ENCODE assay signal across 14 cellular contexts in genomic region chr11:125183641-125184040, GRCh38. TPM values are rescaled to one million over a fixed set of nuclear protein-coding genes. Genes with fewer than 3 reads are reported as not detected.
A peak's percentile ranks its signal among the peaks of the same experiment; 100 is the strongest.
DNase-seq lines count a peak whose midpoint lies in the region; ATAC-seq and TF ChIP-seq lines count a peak whose summit lies in the region.
"Had no signal": no experiment of that assay in that cellular context is flagged by ENCODE, and none has a peak within 500 bp of the region (broad histone marks: within the 10 kb centered on the region; RNA-seq: fewer than 3 reads in every experiment).

No MANE protein-coding gene starts in this region.

- H3K9ac ChIP-seq in H9 (ENCODE audit: extremely low read depth, insufficient read length, low read length), result no peak overlapping the region

- in situ Hi-C loops in SK-MEL-5 (cut with HindIII; ENCODE audit: low pct_unique_long_range_greater_than_20kb, low sequenced_read_pairs), result no loop called here

- H3K4me3 Mint-ChIP-seq in H9, result no peak overlapping the region
- H3K4me3 Mint-ChIP-seq: CD4-positive, alpha-beta memory T cell had no signal

- no peak overlapping the region for H4K91ac ChIP-seq in H9 (ENCODE audit: insufficient read length, low read depth, low read length)

- H2BK12ac ChIP-seq in H9 (ENCODE audit: insufficient read length, low read depth, low read length), result no peak overlapping the region

- H3K4me1 Mint-ChIP-seq in H9, result peaks cover 25 to 36% of the 10 kb centered on the region in 2 experiments
- H3K4me1 Mint-ChIP-seq: CD4-positive, alpha-beta memory T cell had no signal

- H2BK20ac ChIP-seq in H9 (ENCODE audit: low read depth, low read length, poor library complexity, severe bottlenecking), result no peak overlapping the region

- H3K14ac ChIP-seq in H9 (ENCODE audit: insufficient read depth, low read length), result no peak overlapping the region

- no peak overlapping the region for H2BK15ac ChIP-seq in H9 (ENCODE audit: low read depth, low read length)

- peaks cover 28% of the 10 kb centered on the region for H3K27me3 Mint-ChIP-seq in H9 (ENCODE audit: low read depth)

- ATAC-seq in HG03280 (IDR thresholded peaks at IDR 0.05; ENCODE audit: unreplicated experiment), result no peak

- peaks cover 2% of the 10 kb centered on the region; the same call in 1 of the 2 replicates for H3K4me1 ChIP-seq in H9 (ENCODE audit: insufficient read depth, low read length)
- H3K4me1 ChIP-seq: Caco-2 had no signal

- no peaks in the 10 kb centered on the region for H3K23me2 ChIP-seq in H9 (ENCODE audit: insufficient read length, low read depth, low read length, poor library complexity, severe bottlenecking)

- peaks cover 3 to 6% (median 3%) of the 10 kb centered on the region in 3 experiments; a peak in 4 of 7 replicates for H3K36me3 Mint-ChIP-seq in H9 (ENCODE audit: insufficient read depth in 1 of 3, low read depth in 3 of 3)
- H3K36me3 Mint-ChIP-seq: CD4-positive, alpha-beta memory T cell had no signal

- peaks cover 5 to 8% of the 10 kb centered on the region in 2 experiments; a peak in 4 of 5 replicates for H3K9me3 Mint-ChIP-seq in H9

- no peak overlapping the region for H3K4me2 ChIP-seq in H9 (ENCODE audit: insufficient read depth, insufficient read length, low read length)

- no peak overlapping the region for H3K23ac ChIP-seq in H9 (ENCODE audit: insufficient read length, low read depth, low read length)

- H3K27ac ChIP-seq in H9 (ENCODE audit: insufficient read length, low read depth, low read length), result no peak overlapping the region

- H3K18ac ChIP-seq in H9 (ENCODE audit: insufficient read length, low read depth, low read length), result no peak overlapping the region

- peak overlapping the region in 1 of 3 experiments; percentile 53; a peak in 2 of 7 replicates for H3K27ac Mint-ChIP-seq in H9
- H3K27ac Mint-ChIP-seq: CD4-positive, alpha-beta memory T cell had no signal

- no peak overlapping the region for H4K8ac ChIP-seq in H9 (replicated peaks; ENCODE audit: insufficient read length, low read depth, low read length)

- no peak for TF ChIP-seq CTCF in H9 (conservative IDR thresholded peaks at IDR 0.05)

- no peaks in the 10 kb centered on the region for H3K79me1 ChIP-seq in H9 (ENCODE audit: insufficient read depth, low read depth, low read length, poor library complexity, severe bottlenecking)

- no peaks in the 10 kb centered on the region for H3K9me3 ChIP-seq in H9 (ENCODE audit: control insufficient read depth, low read depth, low read length)

- H3T11ph ChIP-seq in H9 (ENCODE audit: low read length), result no peak overlapping the region

- no peak overlapping the region for H2BK120ac ChIP-seq in H9 (ENCODE audit: low read depth, low read length, poor library complexity, severe bottlenecking)

- WGBS in H9 (ENCODE audit: extremely low coverage, insufficient read length, low lambda C conversion rate), result no CpG with 5 or more reads among the region's 1 CpG

- no peak overlapping the region for H2BK5ac ChIP-seq in H9 (ENCODE audit: insufficient read length, low read length)

- H4K5ac ChIP-seq in H9 (ENCODE audit: insufficient read length, low read depth, low read length), result no peak overlapping the region

- H3K27me3 ChIP-seq in H9 (ENCODE audit: insufficient read depth, low read length), result no peaks in the 10 kb centered on the region

- H3K79me2 ChIP-seq in H9 (ENCODE audit: insufficient read depth, low read length), result no peaks in the 10 kb centered on the region

- H3K4ac ChIP-seq in H9 (ENCODE audit: low read depth, low read length), result no peak overlapping the region

- H2AFZ ChIP-seq in H9 (ENCODE audit: low read length), result no peak overlapping the region

- no peak overlapping the region for H3K56ac ChIP-seq in H9 (ENCODE audit: insufficient read length, low read depth, low read length)

- DNase-seq in RPMI7951 (ENCODE audit: low read depth) (peak; percentile 31), SK-MEL-5 (ENCODE audit: low read depth, low spot score) (peak; percentile 75), foreskin melanocyte (peak; percentile 84), HuH-7.5 (ENCODE audit: low spot score) (no peak), H9 (no peak)
- DNase-seq: C1 segment of cervical spinal cord; Caco-2; CD4-positive, alpha-beta memory T cell; DMS153; DND-41; GOT3; HCEC 1CT had no signal

- H4K20me1 ChIP-seq in H9 (ENCODE audit: control insufficient read depth, insufficient read depth, insufficient read length), result no peaks in the 10 kb centered on the region

- no peak overlapping the region for H2AK5ac ChIP-seq in H9 (ENCODE audit: insufficient read length, low read length)

RNA-seq across cellular contexts. Expression of gene PKNOX2, which starts 19.1 kb away (rescaled TPM):
- total RNA-seq in RPMI7951 (2014; rRNA removed; shearing (Covaris generic)), result 2.1 and 2.8 TPM in 2 replicates
- total RNA-seq in SK-MEL-5 (2014; rRNA removed; shearing (Covaris generic)), result 1.4 and 1.6 TPM in 2 replicates
- polyA plus RNA-seq in SK-MEL-5 (2015; cell fraction: cytosol; rRNA removed), result 2.4 and 4.2 TPM in 2 replicates
- 3.7 and 4.8 TPM in 2 replicates for polyA plus RNA-seq in SK-MEL-5 (2015; cell fraction: nucleus; rRNA removed)
- 1.3 and 1.4 TPM in 2 replicates for total RNA-seq in H9 (2021)
- total RNA-seq: A172; Caco-2; CD4-positive, alpha-beta memory T cell had no signal
- polyA plus RNA-seq: CD4-positive, alpha-beta memory T cell had no signal

Comparison
In these comparisons a context has a peak if more than half of its experiments do, and no peak if none do; other contexts are left out.
1. DNase-seq: peak in RPMI7951 (single experiment), SK-MEL-5 (single experiment) and foreskin melanocyte (single experiment); none in HuH-7.5 (single experiment) and H9 (single experiment).